Comparison of ENCODE assay signal across 22 cellular contexts in the genomic region with DNA sequence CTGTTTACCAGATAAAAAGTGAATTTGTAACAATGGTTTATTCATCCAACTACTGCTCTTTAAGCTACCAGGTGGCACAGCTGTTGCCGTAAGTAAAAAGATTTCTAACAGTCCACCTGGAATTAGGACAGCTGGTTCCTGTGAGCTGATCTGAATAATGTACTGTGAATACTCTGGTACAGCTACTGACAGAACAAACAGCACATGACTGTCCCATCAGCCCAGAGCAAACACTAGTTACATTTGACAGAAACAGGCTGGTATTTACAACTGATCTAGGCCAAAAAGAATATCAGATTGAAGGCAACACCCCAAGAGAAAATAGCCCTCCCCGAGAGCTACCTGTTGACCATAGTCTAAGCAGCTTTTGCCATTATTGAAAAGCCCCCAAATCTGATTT.
DNase-seq lines count a peak whose midpoint lies in the region; ATAC-seq, FAIRE-seq and TF ChIP-seq lines count a peak whose summit lies in the region.
"Had no signal": no experiment of that assay in that cellular context is flagged by ENCODE, and none has a peak within 500 bp of the region (broad histone marks: within the 10 kb centered on the region; RNA-seq: fewer than 3 reads in every experiment).

No MANE protein-coding gene starts in this region.

- no peaks in the 10 kb centered on the region for H3K9me3 ChIP-seq in SJCRH30 (replicated peaks)
- H3K9me3 ChIP-seq in pancreas = no peaks in the 10 kb centered on the region
- H3K9me3 ChIP-seq: BLaER1, colonic mucosa, gastroesophageal sphincter, thyroid gland had no signal

- WGBS in pancreas, 2 donors = 12 to 15% methylated on average over 2 of the region's 2 CpGs

- H3K27me3 ChIP-seq in SJCRH30 (no peaks in the 10 kb centered on the region), pancreas (no peaks in the 10 kb centered on the region)
- H3K27me3 ChIP-seq: BLaER1, colonic mucosa, gastroesophageal sphincter, thyroid gland had no signal

- H3K4me3 ChIP-seq in SJCRH30 (no peak overlapping the region), pancreas (no peak overlapping the region)
- H3K4me3 ChIP-seq: BLaER1, colonic mucosa, gastroesophageal sphincter, GM23248, thyroid gland had no signal

- FAIRE-seq in pancreas (lab: Jason Lieb, UNC) (no peak), frontal cortex (lab: Jason Lieb, UNC) (no peak)
- FAIRE-seq: astrocyte had no signal

- H3K36me3 ChIP-seq in SJCRH30 (no peaks in the 10 kb centered on the region), pancreas (no peaks in the 10 kb centered on the region)
- H3K36me3 ChIP-seq: BLaER1, colonic mucosa, gastroesophageal sphincter, thyroid gland had no signal

- TF ChIP-seq CTCF in pancreas (IDR thresholded peaks at IDR 0.05) = no peak

- H3K27ac ChIP-seq in SJCRH30 (peak overlapping the region; percentile 58), pancreas (peak overlapping the region in 1 of 4 donors; percentile 18)
- H3K27ac ChIP-seq: BLaER1, colonic mucosa, gastroesophageal sphincter, GM23248, thyroid gland had no signal

- DNase-seq in NCI-H1092 treated with DMSO at 0.1 percent for 48 hours (lab: John Stamatoyannopoulos, UW) = peak; percentile 80
- DNase-seq in NCI-H2107 treated with DMSO at 0.1 percent for 48 hours (lab: John Stamatoyannopoulos, UW; ENCODE audit: unreplicated experiment) = peak; percentile 51
- peak; percentile 45 to 82 for DNase-seq in SJCRH30
- peak in 2 of 6 donors; percentile 5 to 15 for DNase-seq in pancreas
- DNase-seq in frontal cortex (ENCODE audit: low spot score in 2 of 2) = no peak
- no peak for DNase-seq in NCI-H226
- DNase-seq: activated CD4-positive, alpha-beta T cell treated with anti-CD3 and anti-CD28 coated beads for 1 hour; activated naive CD4-positive, alpha-beta T cell treated with anti-CD3 and anti-CD28 coated beads for 36 hours; colonic mucosa; DMS79; GM23248; immature natural killer cell; Karpas-422; mesendoderm; stimulated activated CD4-positive, alpha-beta T cell treated with anti-CD3 and anti-CD28 coated beads, Interleukin-4, amount 100 ng/mL, for 4 hours; T-helper 2 cell; thyroid gland had no signal

- H3K4me1 ChIP-seq in SJCRH30 (peaks cover 21% of the 10 kb centered on the region), pancreas (peaks cover 0 to 10% (median 3%) of the 10 kb centered on the region in 3 donors)
- H3K4me1 ChIP-seq: BLaER1, colonic mucosa, gastroesophageal sphincter, thyroid gland had no signal

- peak; percentile 61 to 96 (median 88) for ATAC-seq in pancreas
- ATAC-seq in HG03354 (IDR thresholded peaks at IDR 0.05; ENCODE audit: poor library complexity, severe bottlenecking, unreplicated experiment) = no peak
- ATAC-seq in HG02870 (IDR thresholded peaks at IDR 0.05; ENCODE audit: unreplicated experiment) = no peak
- ATAC-seq: gastroesophageal sphincter had no signal

- intact Hi-C loops in pancreas (cut with DNase I) = no loop called here

Comparison
In these comparisons a context has a peak if more than half of its experiments do, and no peak if none do; other contexts are left out.
1. DNase-seq: peak in NCI-H1092 treated with DMSO at 0.1 percent for 48 hours (single experiment), NCI-H2107 treated with DMSO at 0.1 percent for 48 hours (single experiment) and SJCRH30 (2 of 2); none in frontal cortex (0 of 2) and NCI-H226 (single experiment).
2. ATAC-seq: peak in pancreas (4 of 4); none in HG03354 (single experiment) and HG02870 (single experiment).